ENCODE assay signal across 19 cellular contexts in genomic region chr13:81714513-81714912, GRCh38.
DNase-seq lines count a peak whose midpoint lies in the region; ATAC-seq and TF ChIP-seq lines count a peak whose summit lies in the region.
"Had no signal": no experiment of that assay in that cellular context is flagged by ENCODE, and none has a peak within 500 bp of the region (broad histone marks: within the 10 kb centered on the region; RNA-seq: fewer than 3 reads in every experiment).

No MANE protein-coding gene starts in this region.

- no peaks in the 10 kb centered on the region for H3K36me3 Mint-ChIP-seq in progenitor cell of endocrine pancreas (ENCODE audit: insufficient read depth)
- no peaks in the 10 kb centered on the region for H3K36me3 Mint-ChIP-seq in activated T-cell treated with anti-CD3 and anti-CD28 coated beads, Interleukin-2, amount 50 U/mL, for 4 hours (ENCODE audit: insufficient read depth)

- no peaks in the 10 kb centered on the region for H3K79me2 ChIP-seq in OCI-LY1 (ENCODE audit: insufficient read depth, low read length)

- H3K27ac ChIP-seq in OCI-LY1 (ENCODE audit: low read depth, low read length, poor library complexity, severe bottlenecking) (no peak overlapping the region), WERI-Rb-1 (no peak overlapping the region)
- H3K27ac ChIP-seq: A549 had no signal

- no peaks in the 10 kb centered on the region for H3K9me2 ChIP-seq in OCI-LY1 (ENCODE audit: low read depth, low read length)

- H3K9me3 ChIP-seq in OCI-LY1 (ENCODE audit: low read length) = no peaks in the 10 kb centered on the region
- no peaks in the 10 kb centered on the region for H3K9me3 ChIP-seq in WERI-Rb-1 (ENCODE audit: severe bottlenecking)
- H3K9me3 ChIP-seq: A549 had no signal

- H3K9ac ChIP-seq in OCI-LY1 (ENCODE audit: low read length) = no peak overlapping the region

- no peak overlapping the region for H3K4me3 ChIP-seq in OCI-LY1 (ENCODE audit: low read depth, low read length, poor library complexity, severe bottlenecking)
- no peak overlapping the region for H3K4me3 ChIP-seq in epithelial cell of esophagus (ENCODE audit: low read length)
- H3K4me3 ChIP-seq in WERI-Rb-1 (ENCODE audit: low read depth, low read length) = no peak overlapping the region
- H3K4me3 ChIP-seq: A549 had no signal

- peak; percentile 26; the same call in 1 of the 2 replicates for TF ChIP-seq CTCF in OCI-LY1 (IDR thresholded peaks at IDR 0.05; ENCODE audit: low read length)
- TF ChIP-seq CTCF in epithelial cell of esophagus (IDR thresholded peaks at IDR 0.05; ENCODE audit: insufficient read depth, low read depth, low read length, missing control alignments) = peak; percentile 32
- TF ChIP-seq CTCF in progenitor cell of endocrine pancreas (IDR thresholded peaks at IDR 0.05; ENCODE audit: unreplicated experiment) = peak; percentile 20
- TF ChIP-seq CTCF in WERI-Rb-1 (IDR thresholded peaks at IDR 0.05; ENCODE audit: low read depth, low read length) = no peak

- no peak overlapping the region for H3K4me3 Mint-ChIP-seq in progenitor cell of endocrine pancreas (ENCODE audit: low read depth)
- no peak overlapping the region for H3K4me3 Mint-ChIP-seq in activated T-cell treated with anti-CD3 and anti-CD28 coated beads, Interleukin-2, amount 50 U/mL, for 4 hours
- H3K4me3 Mint-ChIP-seq: CD4-positive, alpha-beta T cell had no signal

- H3K27ac Mint-ChIP-seq in progenitor cell of endocrine pancreas = no peak overlapping the region
- H3K27ac Mint-ChIP-seq: CD4-positive, alpha-beta T cell had no signal

- no peak overlapping the region for H3K4me2 ChIP-seq in OCI-LY1 (ENCODE audit: low read length)
- H3K4me2 ChIP-seq: A549 had no signal

- no peaks in the 10 kb centered on the region for H3F3A ChIP-seq in OCI-LY1 (ENCODE audit: insufficient read depth, low read length)

- H3K4me1 Mint-ChIP-seq in progenitor cell of endocrine pancreas (ENCODE audit: low read depth) = peaks cover 4% of the 10 kb centered on the region
- H3K4me1 Mint-ChIP-seq in activated T-cell treated with anti-CD3 and anti-CD28 coated beads, Interleukin-2, amount 50 U/mL, for 4 hours (ENCODE audit: low read depth) = no peaks in the 10 kb centered on the region

- H3K36me3 ChIP-seq in OCI-LY1 (ENCODE audit: insufficient read depth, low read length) = no peaks in the 10 kb centered on the region
- no peaks in the 10 kb centered on the region for H3K36me3 ChIP-seq in WERI-Rb-1

- H3K9me3 Mint-ChIP-seq in progenitor cell of endocrine pancreas (ENCODE audit: low read depth) = peaks cover 16% of the 10 kb centered on the region
- H3K9me3 Mint-ChIP-seq in activated T-cell treated with anti-CD3 and anti-CD28 coated beads, Interleukin-2, amount 50 U/mL, for 4 hours = peaks cover 12% of the 10 kb centered on the region

- no peaks in the 10 kb centered on the region for H4K20me1 ChIP-seq in OCI-LY1 (ENCODE audit: insufficient read depth, low read length)

- no peaks in the 10 kb centered on the region for H3K27me3 Mint-ChIP-seq in progenitor cell of endocrine pancreas
- H3K27me3 Mint-ChIP-seq in activated T-cell treated with anti-CD3 and anti-CD28 coated beads, Interleukin-2, amount 50 U/mL, for 4 hours (ENCODE audit: low read depth) = no peaks in the 10 kb centered on the region
- H3K27me3 Mint-ChIP-seq: CD4-positive, alpha-beta T cell had no signal

- no peak for ATAC-seq in HG02970 (IDR thresholded peaks at IDR 0.05; ENCODE audit: low FRiP score, unreplicated experiment)
- no peak for ATAC-seq in activated T-cell treated with anti-CD3 and anti-CD28 coated beads, Interleukin-2, amount 50 U/mL, for 4 hours
- ATAC-seq: A549, HepG2 had no signal

- peak; percentile 21 for DNase-seq in ELR (ENCODE audit: low read depth)
- DNase-seq in epithelial cell of esophagus (ENCODE audit: low read depth) = peak; percentile 16
- DNase-seq in progenitor cell of endocrine pancreas (ENCODE audit: low spot score, unreplicated experiment) = no peak
- DNase-seq in DMS 273 (lab: John Stamatoyannopoulos, UW; ENCODE audit: unreplicated experiment) = no peak
- no peak for DNase-seq in activated T-cell treated with anti-CD3 and anti-CD28 coated beads, Interleukin-2, amount 50 U/mL, for 4 hours
- no peak for DNase-seq in WERI-Rb-1
- DNase-seq: CD4-positive, alpha-beta T cell; DMS53; EL; H7; KBM-7; NCI-H1105; NCI-H187; NCI-H226; NCI-H524 had no signal

- no peaks in the 10 kb centered on the region for H3K4me1 ChIP-seq in OCI-LY1 (ENCODE audit: insufficient read depth, low read length, severe bottlenecking)
- H3K4me1 ChIP-seq: A549 had no signal

- no peaks in the 10 kb centered on the region for H3K27me3 ChIP-seq in OCI-LY1 (ENCODE audit: insufficient read depth, low read length)
- H3K27me3 ChIP-seq in WERI-Rb-1 (ENCODE audit: insufficient read depth, low read depth, severe bottlenecking) = no peaks in the 10 kb centered on the region

- H2AFZ ChIP-seq in OCI-LY1 (ENCODE audit: low read length) = no peak overlapping the region

Comparison
In these comparisons a context has a peak if more than half of its experiments do, and no peak if none do; other contexts are left out.
1. DNase-seq: peak in ELR (single experiment) and epithelial cell of esophagus (single experiment); none in progenitor cell of endocrine pancreas (single experiment), DMS 273 (single experiment), activated T-cell treated with anti-CD3 and anti-CD28 coated beads, Interleukin-2, amount 50 U/mL, for 4 hours (single experiment) and WERI-Rb-1 (single experiment).